16 cellular contexts compared by ENCODE assay signal in the genomic region with DNA sequence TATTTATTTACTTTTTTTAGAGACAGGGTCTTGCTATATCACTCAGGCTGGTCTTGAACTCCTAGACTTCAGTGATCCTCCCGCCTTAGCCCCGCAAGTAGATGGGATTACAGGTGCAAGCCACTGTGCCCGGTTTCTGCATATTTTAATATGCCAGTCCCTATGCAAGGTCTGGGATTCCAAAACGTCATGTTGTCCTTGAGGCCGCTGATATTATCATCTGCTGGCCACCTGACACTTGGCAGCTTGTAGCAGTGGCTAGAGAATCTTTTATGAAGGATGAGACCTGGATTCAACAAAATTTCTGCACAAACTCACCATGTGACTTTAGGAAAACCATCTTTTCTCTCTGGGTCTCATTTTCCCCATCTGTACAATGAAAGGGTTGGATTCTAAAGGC.
"Had no signal": no experiment of that assay in that cellular context is flagged by ENCODE, and none has a peak within 500 bp of the region (broad histone marks: within the 10 kb centered on the region; RNA-seq: fewer than 3 reads in every experiment).

No MANE protein-coding gene starts in this region.

- ATAC-seq: activated CD8-positive, alpha-beta T cell treated with anti-CD3 and anti-CD28 coated beads for 36 hours; activated T-cell treated with anti-CD3 and anti-CD28 coated beads, Interleukin-2, amount 50 U/mL, for 72 hours had no signal

- H3K27ac Mint-ChIP-seq: activated CD8-positive, alpha-beta T cell treated with anti-CD3 and anti-CD28 coated beads for 36 hours; activated naive CD8-positive, alpha-beta T cell; activated T-cell treated with anti-CD3 and anti-CD28 coated beads, Interleukin-2, amount 50 U/mL, for 72 hours; mesothelial cell of epicardium; progenitor cell of endocrine pancreas had no signal

- H3K36me3 ChIP-seq: sigmoid colon, SJSA1, spleen, stomach had no signal

- H3K4me1 Mint-ChIP-seq: mesothelial cell of epicardium had no signal

- H3K36me3 Mint-ChIP-seq: mesothelial cell of epicardium had no signal

- H3K4me3 Mint-ChIP-seq: activated CD8-positive, alpha-beta T cell treated with anti-CD3 and anti-CD28 coated beads for 36 hours; activated naive CD8-positive, alpha-beta T cell; activated T-cell treated with anti-CD3 and anti-CD28 coated beads, Interleukin-2, amount 50 U/mL, for 72 hours; mesothelial cell of epicardium had no signal

- H3K27me3 ChIP-seq: hepatocyte, sigmoid colon, SJSA1, spleen, stomach had no signal

- H3K4me3 ChIP-seq: hepatocyte, sigmoid colon, SJSA1, spleen, stomach had no signal

- H3K9me3 Mint-ChIP-seq: activated CD8-positive, alpha-beta T cell treated with anti-CD3 and anti-CD28 coated beads for 36 hours; activated T-cell treated with anti-CD3 and anti-CD28 coated beads, Interleukin-2, amount 50 U/mL, for 72 hours; mesothelial cell of epicardium had no signal

- DNase-seq: activated CD4-positive, alpha-beta T cell treated with anti-CD3 and anti-CD28 coated beads for 4 hours; activated CD8-positive, alpha-beta memory T cell treated with anti-CD3 and anti-CD28 coated beads, Interleukin-2, amount 50 U/mL, for 4 hours; activated CD8-positive, alpha-beta T cell treated with anti-CD3 and anti-CD28 coated beads for 36 hours; activated gamma-delta T cell treated with Interleukin-2 at 50 U/mL for 16 hours; activated T-cell treated with anti-CD3 and anti-CD28 coated beads, Interleukin-2, amount 50 U/mL, for 72 hours; spleen; stimulated activated CD4-positive, alpha-beta T cell treated with anti-CD3 and anti-CD28 coated beads, Interleukin-1b, Interleukin-23, amount 100 ng/mL, for 48 hours; T-helper 2 cell; trophoblast cell had no signal

- H3K27ac ChIP-seq: hepatocyte, sigmoid colon, SJSA1, spleen, stomach had no signal

- H3K4me1 ChIP-seq: sigmoid colon, SJSA1 had no signal

- H3K9me3 ChIP-seq: sigmoid colon, SJSA1, spleen, stomach had no signal

- H3K27me3 Mint-ChIP-seq: activated CD8-positive, alpha-beta T cell treated with anti-CD3 and anti-CD28 coated beads for 36 hours; activated naive CD8-positive, alpha-beta T cell; progenitor cell of endocrine pancreas had no signal
